In the genomic region with DNA sequence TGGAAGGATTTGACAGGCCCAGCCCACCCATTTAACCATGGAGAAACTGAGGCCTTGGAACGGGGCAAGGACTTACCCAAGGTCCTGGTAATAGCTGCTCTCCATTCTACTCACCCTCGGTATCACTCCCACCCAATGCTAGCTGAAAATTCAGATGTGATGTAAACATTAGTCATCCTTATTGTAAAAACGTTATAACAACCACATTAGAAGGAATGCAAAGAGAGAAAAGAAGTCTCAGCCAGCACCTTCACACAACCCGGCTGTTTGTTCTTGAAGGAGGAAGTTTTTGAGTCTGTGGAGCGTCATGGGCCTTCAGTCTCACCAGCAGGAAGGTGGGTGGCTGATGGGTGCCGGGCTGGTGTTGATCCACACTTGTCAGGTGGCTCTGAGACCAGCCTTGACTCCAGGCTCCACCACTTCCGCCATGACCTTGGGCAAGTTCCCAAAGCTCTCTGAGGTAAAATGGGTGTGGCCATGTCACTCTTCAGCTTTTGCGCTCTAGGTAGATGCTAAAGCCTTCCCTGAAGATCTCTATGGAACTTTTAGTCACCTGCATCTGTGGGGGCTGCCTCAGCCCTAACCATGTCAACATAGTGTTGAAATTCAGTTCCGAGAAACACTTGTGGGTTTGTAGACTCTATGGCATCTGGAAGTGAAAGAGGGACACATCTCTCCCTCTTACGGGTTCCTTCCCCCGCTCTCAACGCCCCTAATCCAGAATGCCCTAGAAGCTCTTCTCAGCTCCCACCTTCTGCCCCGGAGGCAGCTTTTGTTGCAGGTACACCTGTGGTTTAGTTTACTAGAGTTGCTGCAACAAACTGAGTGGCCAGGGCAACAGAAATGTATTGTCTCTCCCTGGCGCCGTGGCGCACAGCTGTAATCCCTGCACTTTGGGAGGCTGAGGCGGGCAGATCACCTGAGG, we compare ENCODE assay signal across 9 cellular contexts. TPM values are rescaled to one million over a fixed set of nuclear protein-coding genes. Genes with fewer than 3 reads are reported as not detected.
A peak's percentile ranks its signal among the peaks of the same experiment; 100 is the strongest.
DNase-seq lines count a peak whose midpoint lies in the region; ATAC-seq and TF ChIP-seq lines count a peak whose summit lies in the region.
"Had no signal": no experiment of that assay in that cellular context is flagged by ENCODE, and none has a peak within 500 bp of the region (broad histone marks: within the 10 kb centered on the region; RNA-seq: fewer than 3 reads in every experiment).

No MANE protein-coding gene starts in this region.

- peak overlapping the region; percentile 64 for H3K4me3 Mint-ChIP-seq in activated CD8-positive, alpha-beta T cell treated with anti-CD3 and anti-CD28 coated beads for 36 hours

- peaks cover 94% of the 10 kb centered on the region for H3K4me1 Mint-ChIP-seq in activated CD8-positive, alpha-beta T cell treated with anti-CD3 and anti-CD28 coated beads for 36 hours (ENCODE audit: low read depth)

- H3K9me2 ChIP-seq in Karpas-422 (replicated peaks; ENCODE audit: insufficient read depth, low read length) (no peaks in the 10 kb centered on the region), SK-N-SH (no peaks in the 10 kb centered on the region)

- no peaks in the 10 kb centered on the region for H3K27me3 Mint-ChIP-seq in activated CD8-positive, alpha-beta T cell treated with anti-CD3 and anti-CD28 coated beads for 36 hours

- POLR2A ChIA-PET in activated CD8-positive, alpha-beta T cell treated with anti-CD3 and anti-CD28 coated beads for 36 hours (lab: Charles Lee) = interaction anchor here (0.7 to 5.1 kb wide), 23 partner anchors 7 to 133 kb away, joined by 3 to 23 read pairs (median 6); a partner anchor contains a TSS
- POLR2A ChIA-PET in SK-N-SH (lab: Yijun Ruan, JAX) = no interaction called here

- WGBS in SK-N-SH (ENCODE audit: low lambda C conversion rate) = 79% methylated on average over 17 of the region's 17 CpGs

- H3F3A ChIP-seq in SK-N-SH (replicated peaks; ENCODE audit: insufficient read depth) = no peaks in the 10 kb centered on the region

- H3K36me3 ChIP-seq in Karpas-422 (ENCODE audit: insufficient read depth, low read length) = no peaks in the 10 kb centered on the region
- no peaks in the 10 kb centered on the region for H3K36me3 ChIP-seq in SK-N-SH (replicated peaks in 1 of 2; ENCODE audit: control insufficient read depth in 1 of 2, insufficient read depth in 2 of 2, low read length in 1 of 2)

- TF ChIP-seq EP300 in SK-N-SH (IDR thresholded peaks at IDR 0.05; ENCODE audit: borderline replicate concordance in 1 of 2, low read depth in 1 of 2, low read length in 1 of 2) = no peak

- H3K9me3 ChIP-seq in Karpas-422 (ENCODE audit: low read length) = no peaks in the 10 kb centered on the region
- H3K9me3 ChIP-seq in SK-N-SH = no peaks in the 10 kb centered on the region

- CTCF ChIA-PET in activated CD8-positive, alpha-beta T cell treated with anti-CD3 and anti-CD28 coated beads for 36 hours (lab: Charles Lee) = interaction anchor here (0.9 to 1.8 kb wide), 9 partner anchors 9 to 350 kb away, joined by 3 to 6 read pairs (median 3); a partner anchor contains a TSS
- CTCF ChIA-PET in SK-N-SH (lab: Yijun Ruan, JAX) = no interaction called here

- H3K27ac Mint-ChIP-seq in activated CD8-positive, alpha-beta T cell treated with anti-CD3 and anti-CD28 coated beads for 36 hours = peak overlapping the region; percentile 98

- no peaks in the 10 kb centered on the region for H3K9me3 Mint-ChIP-seq in activated CD8-positive, alpha-beta T cell treated with anti-CD3 and anti-CD28 coated beads for 36 hours

- H3K4me2 ChIP-seq in Karpas-422 (ENCODE audit: low read depth, low read length, poor library complexity, severe bottlenecking) (no peak overlapping the region), SK-N-SH (no peak overlapping the region)

- H3K79me2 ChIP-seq in Karpas-422 (ENCODE audit: low read length) = no peaks in the 10 kb centered on the region
- no peaks in the 10 kb centered on the region for H3K79me2 ChIP-seq in SK-N-SH (ENCODE audit: insufficient read depth)
- H3K79me2 ChIP-seq: parathyroid adenoma had no signal

- intact Hi-C loops in activated CD8-positive, alpha-beta T cell treated with anti-CD3 and anti-CD28 coated beads for 36 hours (cut with micrococcal nuclease) = loop anchor here (2.0 to 5.0 kb wide), 3 partner anchors 36 to 126 kb away; no protein-coding TSS in a partner anchor

- no peaks in the 10 kb centered on the region for H3K27me3 ChIP-seq in Karpas-422 (ENCODE audit: low read length)
- no peaks in the 10 kb centered on the region; the same call in 1 of the 2 replicates for H3K27me3 ChIP-seq in SK-N-SH (ENCODE audit: insufficient read depth)

- no peaks in the 10 kb centered on the region for H4K20me1 ChIP-seq in Karpas-422 (ENCODE audit: insufficient read depth, low read depth, low read length)
- H4K20me1 ChIP-seq in SK-N-SH (ENCODE audit: insufficient read depth) = no peaks in the 10 kb centered on the region

- H3K27ac ChIP-seq in epithelial cell of prostate (peak overlapping the region; percentile 43), Karpas-422 (ENCODE audit: low read length) (no peak overlapping the region), SK-N-SH (ENCODE audit: low read depth in 2 of 2, low read length in 1 of 2) (no peak overlapping the region)
- H3K27ac ChIP-seq: parathyroid adenoma had no signal

- no peak overlapping the region for H2AFZ ChIP-seq in Karpas-422 (ENCODE audit: low read length)
- no peak overlapping the region; the same call in 1 of the 2 replicates for H2AFZ ChIP-seq in SK-N-SH (ENCODE audit: low read depth)
- H2AFZ ChIP-seq: parathyroid adenoma had no signal

- no peak for TF ChIP-seq RAD21 in SK-N-SH (IDR thresholded peaks at IDR 0.05; ENCODE audit: low read length)

- TF ChIP-seq CTCF in activated CD8-positive, alpha-beta T cell treated with anti-CD3 and anti-CD28 coated beads for 36 hours (IDR thresholded peaks at IDR 0.05) = no peak
- no peak for TF ChIP-seq CTCF in SK-N-SH (IDR thresholded peaks at IDR 0.05)

- H3K36me3 Mint-ChIP-seq in activated CD8-positive, alpha-beta T cell treated with anti-CD3 and anti-CD28 coated beads for 36 hours (ENCODE audit: low read depth) = peaks cover 72% of the 10 kb centered on the region

- ATAC-seq in activated CD8-positive, alpha-beta T cell treated with anti-CD3 and anti-CD28 coated beads for 36 hours = peak; percentile 84
- no peak for ATAC-seq in HG03439 (IDR thresholded peaks at IDR 0.05; ENCODE audit: unreplicated experiment)

- DNase-seq in LHCN-M2 (ENCODE audit: low read depth) (peak; percentile 15), epithelial cell of prostate (ENCODE audit: low read depth, low spot score) (peak; percentile 94), Karpas-422 (no peak), SK-N-SH (no peak), midbrain (lab: John Stamatoyannopoulos, UW) (no peak)
- peak; percentile 98 for DNase-seq in activated CD8-positive, alpha-beta T cell treated with anti-CD3 and anti-CD28 coated beads for 36 hours
- peak; percentile 66 to 78 for DNase-seq in stimulated activated CD8-positive, alpha-beta memory T cell treated with anti-CD3 and anti-CD28 coated beads, Interleukin-2, amount 100 ng/mL, for 1 hour (ENCODE audit: low read depth in 2 of 2)

- H3K4me3 ChIP-seq in Karpas-422 (ENCODE audit: low read length) (no peak overlapping the region), SK-N-SH (ENCODE audit: low read depth in 2 of 2, low read length in 1 of 2) (no peak overlapping the region)

- H3K4me1 ChIP-seq in Karpas-422 (ENCODE audit: low read length) (peaks cover 10% of the 10 kb centered on the region), SK-N-SH (ENCODE audit: control insufficient read depth in 1 of 2, insufficient read depth in 2 of 2, low read depth in 1 of 2, low read length in 1 of 2) (no peaks in the 10 kb centered on the region; a peak in 1 of 4 replicates)
- H3K4me1 ChIP-seq: parathyroid adenoma had no signal

- no peak overlapping the region for H3K9ac ChIP-seq in Karpas-422 (ENCODE audit: low read length)
- H3K9ac ChIP-seq in SK-N-SH = no peak overlapping the region
- H3K9ac ChIP-seq: parathyroid adenoma had no signal

TF ChIP-seq in SK-N-SH, 30 proteins besides CTCF, POLR2A, EP300 and RAD21 (continues in another document):
- TF ChIP-seq FOSL2 (IDR thresholded peaks at IDR 0.05; ENCODE audit: borderline replicate concordance, low read depth) (no peak), EZH2phosphoT487 (IDR thresholded peaks at IDR 0.05; ENCODE audit: borderline replicate concordance, low read depth) (no peak)
- TF ChIP-seq, protein P1, sequence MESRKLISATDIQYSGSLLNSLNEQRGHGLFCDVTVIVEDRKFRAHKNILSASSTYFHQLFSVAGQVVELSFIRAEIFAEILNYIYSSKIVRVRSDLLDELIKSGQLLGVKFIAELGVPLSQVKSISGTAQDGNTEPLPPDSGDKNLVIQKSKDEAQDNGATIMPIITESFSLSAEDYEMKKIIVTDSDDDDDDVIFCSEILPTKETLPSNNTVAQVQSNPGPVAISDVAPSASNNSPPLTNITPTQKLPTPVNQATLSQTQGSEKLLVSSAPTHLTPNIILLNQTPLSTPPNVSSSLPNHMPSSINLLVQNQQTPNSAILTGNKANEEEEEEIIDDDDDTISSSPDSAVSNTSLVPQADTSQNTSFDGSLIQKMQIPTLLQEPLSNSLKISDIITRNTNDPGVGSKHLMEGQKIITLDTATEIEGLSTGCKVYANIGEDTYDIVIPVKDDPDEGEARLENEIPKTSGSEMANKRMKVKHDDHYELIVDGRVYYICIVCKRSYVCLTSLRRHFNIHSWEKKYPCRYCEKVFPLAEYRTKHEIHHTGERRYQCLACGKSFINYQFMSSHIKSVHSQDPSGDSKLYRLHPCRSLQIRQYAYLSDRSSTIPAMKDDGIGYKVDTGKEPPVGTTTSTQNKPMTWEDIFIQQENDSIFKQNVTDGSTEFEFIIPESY (IDR thresholded peaks at IDR 0.05; ENCODE audit: borderline replicate concordance, low read depth) = no peak
- TF ChIP-seq, protein P2, sequence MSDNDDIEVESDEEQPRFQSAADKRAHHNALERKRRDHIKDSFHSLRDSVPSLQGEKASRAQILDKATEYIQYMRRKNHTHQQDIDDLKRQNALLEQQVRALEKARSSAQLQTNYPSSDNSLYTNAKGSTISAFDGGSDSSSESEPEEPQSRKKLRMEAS (IDR thresholded peaks at IDR 0.05; ENCODE audit: low read depth) = no peak

RNA-seq across cellular contexts. Expression of a gene that starts 14.8 kb away (rescaled TPM):
- not detected in 2 replicates for total RNA-seq in LHCN-M2 (2014; rRNA removed)
- not detected for polyA plus RNA-seq in LHCN-M2 (2012)
- 100 to 1,000 TPM; 196 to 201 TPM for total RNA-seq in activated CD8-positive, alpha-beta T cell treated with anti-CD3 and anti-CD28 coated beads for 36 hours
- not detected in 2 replicates for total RNA-seq in Karpas-422 (2014; rRNA removed; shearing (Covaris generic); ENCODE audit: low replicate concordance)
- polyA plus RNA-seq in SK-N-SH (2012; rRNA removed) = not detected in 2 replicates
- not detected in 2 replicates for polyA plus RNA-seq in SK-N-SH (2012; cell fraction: cytosol; rRNA removed)
- polyA plus RNA-seq in SK-N-SH (2012; cell fraction: nucleus; rRNA removed) = not detected in 2 replicates

RNA-seq across cellular contexts. Expression of a gene that starts 34.3 kb away (rescaled TPM):
- total RNA-seq in LHCN-M2 (2014; rRNA removed) = 4.2 and 8.6 TPM in 2 replicates
- polyA plus RNA-seq in LHCN-M2 (2012) = 14.4 TPM
- 1 to 10 TPM; 3.9 to 4.7 TPM for total RNA-seq in activated CD8-positive, alpha-beta T cell treated with anti-CD3 and anti-CD28 coated beads for 36 hours
- 49.5 and 64.7 TPM in 2 replicates for total RNA-seq in Karpas-422 (2014; rRNA removed; shearing (Covaris generic); ENCODE audit: low replicate concordance)
- 0.13 TPM in 1 of 2 replicates, not detected in the other for polyA plus RNA-seq in SK-N-SH (2012; rRNA removed)
- 0.03 TPM in 1 of 2 replicates, not detected in the other for polyA plus RNA-seq in SK-N-SH (2012; cell fraction: cytosol; rRNA removed)
- 0.17 and 0.39 TPM in 2 replicates for polyA plus RNA-seq in SK-N-SH (2012; cell fraction: nucleus; rRNA removed)

Comparison
In these comparisons a context has a peak if more than half of its experiments do, and no peak if none do; other contexts are left out.
1. DNase-seq: peak in LHCN-M2 (single experiment), activated CD8-positive, alpha-beta T cell treated with anti-CD3 and anti-CD28 coated beads for 36 hours (single experiment), epithelial cell of prostate (single experiment) and stimulated activated CD8-positive, alpha-beta memory T cell treated with anti-CD3 and anti-CD28 coated beads, Interleukin-2, amount 100 ng/mL, for 1 hour (2 of 2); none in Karpas-422 (single experiment), SK-N-SH (single experiment) and midbrain (single experiment).
2. RNA of a gene that starts 14.8 kb away (total RNA-seq): 196 to 201 TPM in activated CD8-positive, alpha-beta T cell treated with anti-CD3 and anti-CD28 coated beads for 36 hours; not detected in LHCN-M2 and not detected in Karpas-422; every median in the first group is over 100 times any median in the second.